Comparison of ENCODE assay signal across 8 cellular contexts in genomic region chr3:30657914-30658313, GRCh38. TPM values are rescaled to one million over a fixed set of nuclear protein-coding genes. Genes with fewer than 3 reads are reported as not detected.
DNase-seq lines count a peak whose midpoint lies in the region; ATAC-seq and TF ChIP-seq lines count a peak whose summit lies in the region.

No MANE protein-coding gene starts in this region.

- TF ChIP-seq POLR2A in GM18505 (IDR thresholded peaks at IDR 0.05; ENCODE audit: borderline replicate concordance, extremely low read depth, insufficient read depth, insufficient read length) = no peak
- no peak for TF ChIP-seq POLR2A in heart left ventricle (IDR thresholded peaks at IDR 0.05)
- no peak for TF ChIP-seq POLR2A in tibial nerve (IDR thresholded peaks at IDR 0.05)
- no peak for TF ChIP-seq POLR2A in body of pancreas (IDR thresholded peaks at IDR 0.05)

- intact Hi-C loops in heart left ventricle (cut with DNase I) (no loop called here), body of pancreas (cut with DNase I) (no loop called here)

- no peaks in the 10 kb centered on the region for H3K9me3 ChIP-seq in SJSA1 (replicated peaks)
- no peaks in the 10 kb centered on the region for H3K9me3 ChIP-seq in heart left ventricle
- no peaks in the 10 kb centered on the region for H3K9me3 ChIP-seq in tibial nerve
- H3K9me3 ChIP-seq in body of pancreas = no peaks in the 10 kb centered on the region

- TF ChIP-seq CTCF in heart left ventricle (IDR thresholded peaks at IDR 0.05) (no peak), tibial nerve (IDR thresholded peaks at IDR 0.05) (no peak), body of pancreas (IDR thresholded peaks at IDR 0.05) (no peak)

- no peaks in the 10 kb centered on the region for H3K27me3 ChIP-seq in SJSA1 (replicated peaks)
- no peaks in the 10 kb centered on the region for H3K27me3 ChIP-seq in heart left ventricle
- H3K27me3 ChIP-seq in tibial nerve = no peaks in the 10 kb centered on the region
- H3K27me3 ChIP-seq in body of pancreas = no peaks in the 10 kb centered on the region
- no peaks in the 10 kb centered on the region for H3K27me3 ChIP-seq in H7 (ENCODE audit: control insufficient read depth, insufficient read depth, low read length)

- DNase-seq in SJSA1 (ENCODE audit: low read depth in 1 of 2, low spot score in 2 of 2) = no peak
- DNase-seq in heart left ventricle = no peak
- DNase-seq in tibial nerve (ENCODE audit: low spot score in 2 of 2) = no peak
- no peak for DNase-seq in body of pancreas
- DNase-seq in DMS53 (lab: John Stamatoyannopoulos, UW) = no peak
- DNase-seq in H7 = no peak

- ATAC-seq in GM18505 (IDR thresholded peaks at IDR 0.05; ENCODE audit: unreplicated experiment) (peak; percentile 22), HG02642 (IDR thresholded peaks at IDR 0.05; ENCODE audit: poor library complexity, unreplicated experiment) (peak; percentile 14), heart left ventricle (peak in 3 of 4 donors; percentile 14 to 46 (median 23)), body of pancreas (no peak)

- H3K4me1 ChIP-seq in SJSA1 (replicated peaks) = peaks cover 48% of the 10 kb centered on the region
- peaks cover 22 to 100% (median 85%) of the 10 kb centered on the region in 12 donors for H3K4me1 ChIP-seq in heart left ventricle
- H3K4me1 ChIP-seq in tibial nerve = peaks cover 3 to 98% (median 84%) of the 10 kb centered on the region in 4 donors
- peaks cover 19% of the 10 kb centered on the region for H3K4me1 ChIP-seq in body of pancreas

- H3K27ac ChIP-seq in SJSA1 = peak overlapping the region; percentile 99
- H3K27ac ChIP-seq in heart left ventricle = peak overlapping the region; percentile 34 to 92 (median 64)
- peak overlapping the region; percentile 6 to 87 (median 76) for H3K27ac ChIP-seq in tibial nerve
- peak overlapping the region in 2 of 4 donors; percentile 6 to 67 for H3K27ac ChIP-seq in body of pancreas

- no peak overlapping the region for H3K4me3 ChIP-seq in SJSA1
- H3K4me3 ChIP-seq in heart left ventricle = peak overlapping the region in 1 of 12 donors; percentile 3
- H3K4me3 ChIP-seq in tibial nerve = no peak overlapping the region
- no peak overlapping the region for H3K4me3 ChIP-seq in body of pancreas
- H3K4me3 ChIP-seq in H7 (ENCODE audit: insufficient read depth, low read depth, low read length) = no peak overlapping the region

- 11 to 20% (median 16%) methylated on average over 3 of the region's 3 CpGs for WGBS in heart left ventricle, 4 donors
- 24 to 26% methylated on average over 3 of the region's 3 CpGs for WGBS in tibial nerve, 2 donors
- WGBS in body of pancreas, 2 donors = 54% methylated on average over 3 of the region's 3 CpGs

- no peak for TF ChIP-seq EP300 in tibial nerve (IDR thresholded peaks at IDR 0.05)

- H3K36me3 ChIP-seq in SJSA1 (peaks cover 73% of the 10 kb centered on the region), heart left ventricle (peaks cover 0 to 89% (median 60%) of the 10 kb centered on the region in 9 donors), tibial nerve (peaks cover 0 to 58% (median 4%) of the 10 kb centered on the region in 3 donors), body of pancreas (replicated peaks in 1 of 2; ENCODE audit: insufficient read depth in 1 of 2, low read depth in 2 of 2) (peaks cover 4 to 10% of the 10 kb centered on the region in 2 donors), H7 (replicated peaks; ENCODE audit: control insufficient read depth, insufficient read depth, low read length) (peaks cover 9% of the 10 kb centered on the region)

RNA-seq across cellular contexts. Expression of gene TGFBR2, which starts 51.5 kb away (rescaled TPM):
- 30.6 and 44.6 TPM in 2 replicates for total RNA-seq in SJSA1 (2014; rRNA removed; shearing (Covaris generic))
- total RNA-seq in heart left ventricle (100 to 1,000 TPM in 7 of 9 donors, 10 to 100 TPM in 2; 82.4 to 217 (median 143) TPM), tibial nerve (100 to 1,000 TPM; 338 to 406 (median 350) TPM), body of pancreas (100 to 1,000 TPM in 1 of 2 donors, 10 to 100 TPM in 1; 91.8 to 143 TPM)
- 100 to 1,000 TPM in 1 of 2 donors, 10 to 100 TPM in 1; 13.8 to 153 TPM for polyA plus RNA-seq in heart left ventricle
- total RNA-seq in H7 (2014; rRNA removed; shearing (Covaris generic)) = 4.3 and 6.4 TPM in 2 replicates
